Comparison of ENCODE assay signal across 9 cellular contexts in genomic region chr5:96703985-96704384, GRCh38. TPM values are rescaled to one million over a fixed set of nuclear protein-coding genes. Genes with fewer than 3 reads are reported as not detected.
DNase-seq lines count a peak whose midpoint lies in the region; ATAC-seq, FAIRE-seq and TF ChIP-seq lines count a peak whose summit lies in the region.
"Had no signal": no experiment of that assay in that cellular context is flagged by ENCODE, and none has a peak within 500 bp of the region (broad histone marks: within the 10 kb centered on the region; RNA-seq: fewer than 3 reads in every experiment).

No MANE protein-coding gene starts in this region.

- H3K36me3 ChIP-seq in GM12878 (ENCODE audit: control insufficient read depth in 2 of 2, insufficient read depth in 2 of 2, low read length in 1 of 2), result no peaks in the 10 kb centered on the region
- H3K36me3 ChIP-seq in suprapubic skin, result peaks cover 11% of the 10 kb centered on the region

- in situ Hi-C loops in GM12878 (cut with MboI), result no loop called here

- H3K4me1 ChIP-seq in GM12878 (ENCODE audit: control insufficient read depth, insufficient read depth, low read length) (peaks cover 8% of the 10 kb centered on the region; the same call in 1 of the 2 replicates), suprapubic skin (peaks cover 79% of the 10 kb centered on the region)

- H3K9me3 Mint-ChIP-seq in activated CD4-positive, alpha-beta T cell treated with anti-CD3 and anti-CD28 coated beads, Interleukin-2, amount 10 ng/mL, durations not matched to agents 24 days and 14 days, result no peaks in the 10 kb centered on the region

- SMC1A ChIA-PET in GM12878 (lab: Charles Lee; ENCODE audit: uncharacterized antibody, unreplicated experiment), result interaction anchor here (0.8 to 1.3 kb wide), 5 partner anchors 11 to 90 kb away, joined by 3 to 8 read pairs (median 3); no protein-coding TSS in a partner anchor

- no peak for DNase-seq in activated CD4-positive, alpha-beta T cell treated with anti-CD3 and anti-CD28 coated beads, Interleukin-2, amount 10 ng/mL, durations not matched to agents 24 days and 14 days
- DNase-seq in activated CD4-positive, alpha-beta T cell treated with anti-CD3 and anti-CD28 coated beads, Interleukin-2, amount 50 U/mL, for 1 hour, result no peak
- DNase-seq in GM12878 (ENCODE audit: low read depth, low spot score) (no peak), left kidney (ENCODE audit: low read depth, low spot score) (peak; percentile 34), suprapubic skin (ENCODE audit: low spot score in 2 of 2) (no peak), posterior vena cava (ENCODE audit: low spot score) (no peak)
- DNase-seq in activated CD4-positive, CD25-positive, alpha-beta regulatory T cell (lab: John Stamatoyannopoulos, UW), result no peak
- DNase-seq: NCI-H2227 treated with DMSO at 0.1 percent for 48 hours had no signal

- peaks cover 30% of the 10 kb centered on the region for H3K4me1 Mint-ChIP-seq in activated CD4-positive, alpha-beta T cell treated with anti-CD3 and anti-CD28 coated beads, Interleukin-2, amount 10 ng/mL, durations not matched to agents 24 days and 14 days

- H3K27ac Mint-ChIP-seq in activated CD4-positive, alpha-beta T cell treated with anti-CD3 and anti-CD28 coated beads, Interleukin-2, amount 10 ng/mL, durations not matched to agents 24 days and 14 days, result peak overlapping the region; percentile 41

- H3K4me2 ChIP-seq in GM12878 (ENCODE audit: control insufficient read depth, insufficient read depth), result peak overlapping the region; percentile 97

- BruUV-seq in GM12878 (replicated peaks; lab: Mats Ljungman, UMichigan), result no TSS peak

- intact Hi-C loops in activated CD4-positive, alpha-beta T cell treated with anti-CD3 and anti-CD28 coated beads, Interleukin-2, amount 10 ng/mL, durations not matched to agents 24 days and 14 days (cut with micrococcal nuclease), result loop anchor here (1.0 to 5.0 kb wide), 3 partner anchors 42 to 357 kb away; partner anchors contain the start of genes CAST and ERAP1
- intact Hi-C loops in GM12878 (cut with micrococcal nuclease; ENCODE audit: unreplicated experiment), result no loop called here
- intact Hi-C loops in posterior vena cava (cut with DNase I), result no loop called here

- RAD21 ChIA-PET in GM12878 (lab: Charles Lee; ENCODE audit: unreplicated experiment), result interaction anchor here (1.2 to 3.1 kb wide), 2 partner anchors 42 to 90 kb away, joined by 4 to 14 read pairs; partner anchors contain the start of gene CAST

- H3K27me3 ChIP-seq in GM12878 (replicated peaks in 1 of 2; ENCODE audit: control insufficient read depth in 2 of 2, insufficient read depth in 2 of 2, low read length in 1 of 2) (no peaks in the 10 kb centered on the region), suprapubic skin (no peaks in the 10 kb centered on the region)

- H3K4me3 Mint-ChIP-seq in activated CD4-positive, alpha-beta T cell treated with anti-CD3 and anti-CD28 coated beads, Interleukin-2, amount 10 ng/mL, durations not matched to agents 24 days and 14 days, result peak overlapping the region; percentile 93

- H2AFZ ChIP-seq in GM12878 (ENCODE audit: control insufficient read depth, low read depth, low read length), result no peak overlapping the region

- no peak for TF ChIP-seq RAD21 in GM12878 (IDR thresholded peaks at IDR 0.05; ENCODE audit: insufficient read depth, low read depth, low read length)

- no peak for TF ChIP-seq EP300 in GM12878 (IDR thresholded peaks at IDR 0.05; ENCODE audit: borderline replicate concordance in 1 of 2, control insufficient read depth in 1 of 2, low read depth in 2 of 2, low read length in 2 of 2)
- no peak for TF ChIP-seq EP300 in suprapubic skin (IDR thresholded peaks at IDR 0.05)

- 47% methylated on average over 3 of the region's 3 CpGs for WGBS in GM12878 (ENCODE audit: insufficient coverage, insufficient replicate concordance, low lambda C conversion rate, missing lambda C conversion rate)
- WGBS in suprapubic skin, result 49% methylated on average over 3 of the region's 3 CpGs

- H3K9ac ChIP-seq in GM12878 (ENCODE audit: control insufficient read depth, insufficient read depth, low read length), result no peak overlapping the region

- H3K4me3 ChIP-seq in GM12878 (peak overlapping the region; percentile 78; the same call in 1 of the 2 replicates), suprapubic skin (peak overlapping the region; percentile 57)

- CTCF ChIA-PET in GM12878 (lab: Yijun Ruan, JAX), result interaction anchor here (1.1 to 4.7 kb wide), 3 partner anchors 49 to 90 kb away, joined by 3 to 16 read pairs (median 7); no protein-coding TSS in a partner anchor

- TF ChIP-seq POLR2A in GM12878 (IDR thresholded peaks at IDR 0.05; ENCODE audit: low read depth, low read length) (no peak), suprapubic skin (IDR thresholded peaks at IDR 0.05) (no peak)

- H3K36me3 Mint-ChIP-seq in activated CD4-positive, alpha-beta T cell treated with anti-CD3 and anti-CD28 coated beads, Interleukin-2, amount 10 ng/mL, durations not matched to agents 24 days and 14 days (ENCODE audit: low read depth), result peaks cover 7% of the 10 kb centered on the region

- H4K20me1 ChIP-seq in GM12878 (ENCODE audit: control insufficient read depth, insufficient read depth), result no peaks in the 10 kb centered on the region

- no peak for FAIRE-seq in GM12878 (lab: Jason Lieb, UNC)

- H3K79me2 ChIP-seq in GM12878 (ENCODE audit: control insufficient read depth, insufficient read depth, low read length), result no peaks in the 10 kb centered on the region; the same call in none of the 2 replicates

- TF ChIP-seq CTCF in GM12878 (IDR thresholded peaks at IDR 0.05 in 2 of 3, conservative IDR thresholded peaks at IDR 0.05 in 1 of 3; ENCODE audit: control insufficient read depth in 2 of 3, extremely low read depth in 1 of 3, insufficient read depth in 1 of 3, low read depth in 3 of 3, low read length in 3 of 3) (no peak), suprapubic skin (IDR thresholded peaks at IDR 0.05) (no peak)

- POLR2A ChIA-PET in GM12878 (lab: Charles Lee), result no interaction called here

- H3K27ac ChIP-seq in GM12878 (ENCODE audit: control insufficient read depth, insufficient read depth) (no peak overlapping the region), suprapubic skin (peak overlapping the region; percentile 91)

- no peaks in the 10 kb centered on the region for H3K9me3 ChIP-seq in GM12878 (replicated peaks; ENCODE audit: control insufficient read depth, insufficient read depth, low read length)
- H3K9me3 ChIP-seq in suprapubic skin, result no peaks in the 10 kb centered on the region

- ATAC-seq in GM12878, result no peak
- ATAC-seq in HG03442 (IDR thresholded peaks at IDR 0.05; ENCODE audit: unreplicated experiment), result no peak

- no peaks in the 10 kb centered on the region for H3K27me3 Mint-ChIP-seq in activated CD4-positive, alpha-beta T cell treated with anti-CD3 and anti-CD28 coated beads, Interleukin-2, amount 10 ng/mL, durations not matched to agents 24 days and 14 days

TF ChIP-seq in GM12878, 131 proteins besides CTCF, POLR2A, EP300 and RAD21 (continues in another document):
- TF ChIP-seq ZBTB40 (IDR thresholded peaks at IDR 0.05; ENCODE audit: borderline replicate concordance), result no peak
- TF ChIP-seq CEBPB (IDR thresholded peaks at IDR 0.05; ENCODE audit: borderline replicate concordance in 1 of 2, low read depth in 2 of 2, low read length in 2 of 2), result no peak

RNA-seq across cellular contexts. Expression of gene CAST, which starts 41.8 kb away (rescaled TPM):
- total RNA-seq in activated CD4-positive, alpha-beta T cell treated with anti-CD3 and anti-CD28 coated beads, Interleukin-2, amount 10 ng/mL, durations not matched to agents 24 days and 14 days, result 99.3 and 104 TPM in 2 replicates
- 167 and 177 TPM in 2 replicates for total RNA-seq in GM12878 (2013; cell fraction: nucleolus; rRNA removed)
- total RNA-seq in GM12878 (2014; rRNA removed) (47.7 and 57.0 TPM in 2 replicates), GM12878 (2014; rRNA removed; fragmentation: Illumina TruSeq; extraction: Trizol) (112 and 113 TPM in 2 replicates), GM12878 (2021) (116 and 122 TPM in 2 replicates), suprapubic skin (100 to 1,000 TPM; 381 to 577 (median 400) TPM), posterior vena cava (100 to 1,000 TPM; 278 to 312 TPM)
- 30.2 TPM for polyA plus RNA-seq in GM12878 (2011; ENCODE audit: low read depth)
- polyA plus RNA-seq in GM12878 (2011; rRNA removed) (47.5 and 60.9 TPM in 2 replicates), GM12878 (2014; fragmentation: Illumina TruSeq; extraction: Trizol) (138 and 140 TPM in 2 replicates), GM12878 (2014; fragmentation: Nextera tagmentation; extraction: Ambion mirVana) (10 to 100 TPM; 31.7 to 40.8 TPM), GM12878 (2014; rRNA removed) (47.4 and 55.1 TPM in 2 replicates), GM12878 (2016; fragmentation: Nextera tagmentation; extraction: Ambion mirVana) (10 to 100 TPM; 82.0 to 94.8 TPM)
- 23.8 and 28.7 TPM in 2 replicates for polyA plus RNA-seq in GM12878 (2011; cell fraction: cytosol; rRNA removed)
- polyA plus RNA-seq in GM12878 (2011; cell fraction: nucleus; rRNA removed), result 55.4 and 59.6 TPM in 2 replicates
- 37.7 and 51.5 TPM in 2 replicates for polyA plus RNA-seq in GM12878 (2012)
- polyA minus RNA-seq in GM12878 (2011; rRNA and poly(A)+ RNA removed), result 28.5 and 37.1 TPM in 2 replicates
- polyA minus RNA-seq in GM12878 (2011; cell fraction: cytosol; rRNA and poly(A)+ RNA removed), result 24.3 and 25.9 TPM in 2 replicates
- polyA minus RNA-seq in GM12878 (2011; cell fraction: nucleus; rRNA and poly(A)+ RNA removed), result 53.8 and 74.5 TPM in 2 replicates
